In genomic region chr15:21453683-21454082, GRCh38 we compare ENCODE assay signal across 19 cellular contexts. TPM values are rescaled to one million over a fixed set of nuclear protein-coding genes. Genes with fewer than 3 reads are reported as not detected.
"Had no signal": no experiment of that assay in that cellular context is flagged by ENCODE, and none has a peak within 500 bp of the region (broad histone marks: within the 10 kb centered on the region; RNA-seq: fewer than 3 reads in every experiment).

No MANE protein-coding gene starts in this region.

RNA-seq across cellular contexts. Expression of gene POTEB3, which starts 13.4 kb away (rescaled TPM):
- total RNA-seq: activated naive CD4-positive, alpha-beta T cell treated with anti-CD3 and anti-CD28 coated beads for 36 hours; activated naive CD4-positive, alpha-beta T cell treated with anti-CD3 and anti-CD28 coated beads, Interleukin-2, amount 50 U/mL, for 72 hours; activated naive CD8-positive, alpha-beta T cell treated with anti-CD3 and anti-CD28 coated beads for 36 hours; activated naive CD8-positive, alpha-beta T cell treated with anti-CD3 and anti-CD28 coated beads, Interleukin-2, amount 10 ng/mL, durations not matched to agents 7 days and 5 days; activated T-cell treated with anti-CD3 and anti-CD28 coated beads, Interleukin-2, amount 50 U/mL, for 4 hours; activated T-cell treated with anti-CD3 and anti-CD28 coated beads, Interleukin-2, amount 50 U/mL, for 72 hours; activated T-helper 1 cell treated with anti-CD3 and anti-CD28 coated beads, Interleukin-12 subunit alpha, Interleukin-12 subunit beta, Interleukin-2, Interleukin-4 antibody, amounts not matched to agents 30 ng/mL and 10 ng/mL and 1 ng/mL, durations not matched to agents 14 hours and 24 hours and 36 hours; activated T-helper 17 cell treated with anti-CD3 and anti-CD28 coated beads, Interleukin-2, amount 50 U/mL, for 72 hours; activated T-helper 2 cell treated with anti-CD3 and anti-CD28 coated beads, Interferon-gamma antibody, Interleukin-2, Interleukin-4, amounts not matched to agents 10 μg/mL and 5 μg/mL and 100 μg/mL, durations not matched to agents 14 hours and 24 hours and 36 hours; adrenal gland; aorta; ascending aorta; astrocyte; body of pancreas; bronchial epithelial cell; cardiac muscle cell; cardiac septum; cerebellum; chondrocyte had no signal
